Comparison of ENCODE assay signal across 17 cellular contexts in the genomic region with DNA sequence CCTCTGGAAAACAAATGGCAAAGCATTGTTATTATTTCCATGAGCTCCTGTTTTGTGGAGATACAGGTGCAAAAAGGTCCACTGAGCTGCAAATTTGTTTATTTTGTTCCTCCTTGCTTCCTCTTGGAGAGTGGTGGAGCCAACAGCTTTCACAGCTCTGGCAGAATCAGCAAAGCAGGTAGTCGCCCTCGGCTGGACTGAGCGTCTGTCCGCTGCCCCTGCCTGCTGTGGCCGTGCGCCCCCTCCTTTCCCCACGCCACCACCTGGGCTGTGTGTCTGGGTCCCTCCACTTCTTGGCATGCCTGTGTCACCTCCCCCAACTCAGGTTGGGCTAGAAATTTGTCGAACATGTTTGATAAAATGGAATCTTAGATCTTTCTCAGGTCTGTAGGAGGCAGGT.
DNase-seq lines count a peak whose midpoint lies in the region; ATAC-seq and TF ChIP-seq lines count a peak whose summit lies in the region.
"Had no signal": no experiment of that assay in that cellular context is flagged by ENCODE, and none has a peak within 500 bp of the region (broad histone marks: within the 10 kb centered on the region; RNA-seq: fewer than 3 reads in every experiment).

No MANE protein-coding gene starts in this region.

- H3K27me3 ChIP-seq in BLaER1 (no peaks in the 10 kb centered on the region), H9 (ENCODE audit: insufficient read depth, low read length) (no peaks in the 10 kb centered on the region), right cardiac atrium (ENCODE audit: control insufficient read depth, insufficient read depth) (no peaks in the 10 kb centered on the region), smooth muscle cell (ENCODE audit: low read depth) (no peaks in the 10 kb centered on the region)

- no peak overlapping the region for H3T11ph ChIP-seq in H9 (ENCODE audit: low read length)

- no peak overlapping the region for H2BK5ac ChIP-seq in H9 (ENCODE audit: insufficient read length, low read length)

- H3K56ac ChIP-seq in H9 (ENCODE audit: insufficient read length, low read depth, low read length): no peak overlapping the region

- no peak overlapping the region for H2BK12ac ChIP-seq in H9 (ENCODE audit: insufficient read length, low read depth, low read length)

- no peaks in the 10 kb centered on the region for H3K27me3 Mint-ChIP-seq in H9 (ENCODE audit: low read depth)
- H3K27me3 Mint-ChIP-seq: CD4-positive, alpha-beta T cell had no signal

- no peaks in the 10 kb centered on the region for H3F3A ChIP-seq in smooth muscle cell (ENCODE audit: low read depth)

- H4K20me1 ChIP-seq in BLaER1 (0 out of 2 replicates have a peak, but pooled peaks cover 19% of the 10 kb centered on the region), H9 (ENCODE audit: control insufficient read depth, insufficient read depth, insufficient read length) (no peaks in the 10 kb centered on the region), smooth muscle cell (ENCODE audit: low read depth) (peaks cover 91% of the 10 kb centered on the region)

- H3K23ac ChIP-seq in H9 (ENCODE audit: insufficient read length, low read depth, low read length): no peak overlapping the region

- no peak overlapping the region for H3K18ac ChIP-seq in H9 (ENCODE audit: insufficient read length, low read depth, low read length)

- no peak overlapping the region for H3K4ac ChIP-seq in H9 (ENCODE audit: low read depth, low read length)

- peak; percentile 13 for DNase-seq in Right ventricle myocardium inferior (ENCODE audit: missing footprints)
- no peak for DNase-seq in cardiac septum (ENCODE audit: low spot score)
- no peak for DNase-seq in H9
- DNase-seq in right cardiac atrium: peak in 1 of 3 donors; percentile 37
- DNase-seq in smooth muscle cell (lab: John Stamatoyannopoulos, UW; ENCODE audit: unreplicated experiment): no peak
- DNase-seq: Caco-2; CD4-positive, alpha-beta T cell; DMS79 treated with DMSO at 0.1 percent for 48 hours; GF-D8; GOT3; IMR-90 had no signal

- H4K5ac ChIP-seq in H9 (ENCODE audit: insufficient read length, low read depth, low read length): no peak overlapping the region

- no peaks in the 10 kb centered on the region for H3K23me2 ChIP-seq in H9 (ENCODE audit: insufficient read length, low read depth, low read length, poor library complexity, severe bottlenecking)

- no peaks in the 10 kb centered on the region for H3K9me3 Mint-ChIP-seq in H9
- H3K9me3 Mint-ChIP-seq: CD4-positive, alpha-beta T cell had no signal

- H3K4me2 ChIP-seq in BLaER1: peak overlapping the region; percentile 80; the same call in 1 of the 2 replicates
- H3K4me2 ChIP-seq in H9 (ENCODE audit: insufficient read depth, insufficient read length, low read length): no peak overlapping the region
- H3K4me2 ChIP-seq in smooth muscle cell: no peak overlapping the region

- H3K4me3 Mint-ChIP-seq in H9: no peak overlapping the region
- H3K4me3 Mint-ChIP-seq: B cell; CD4-positive, alpha-beta T cell had no signal

- H3K36me3 ChIP-seq in BLaER1 (no peaks in the 10 kb centered on the region; the same call in 1 of the 2 replicates), smooth muscle cell (ENCODE audit: low read depth) (no peaks in the 10 kb centered on the region)
- H3K36me3 ChIP-seq: HAP-1 had no signal

- H3K4me3 ChIP-seq in BLaER1: no peak overlapping the region
- H3K4me3 ChIP-seq in right cardiac atrium (ENCODE audit: low read length): no peak overlapping the region
- no peak overlapping the region for H3K4me3 ChIP-seq in smooth muscle cell
- H3K4me3 ChIP-seq: HAP-1, K562 had no signal

- no peaks in the 10 kb centered on the region for H3K79me2 ChIP-seq in H9 (ENCODE audit: insufficient read depth, low read length)
- H3K79me2 ChIP-seq in smooth muscle cell (ENCODE audit: low read depth): no peaks in the 10 kb centered on the region

- H3K27ac ChIP-seq in BLaER1 (no peak overlapping the region), H9 (ENCODE audit: insufficient read length, low read depth, low read length) (no peak overlapping the region), right cardiac atrium (ENCODE audit: low read length) (peak overlapping the region; percentile 82), smooth muscle cell (ENCODE audit: low read depth) (no peak overlapping the region)
- H3K27ac ChIP-seq: C4-2B had no signal

- H3K14ac ChIP-seq in H9 (ENCODE audit: insufficient read depth, low read length): peak overlapping the region; percentile 14; the same call in 1 of the 2 replicates

- H2BK120ac ChIP-seq in H9 (ENCODE audit: low read depth, low read length, poor library complexity, severe bottlenecking): no peak overlapping the region

- WGBS in H9 (ENCODE audit: extremely low coverage, insufficient read length, low lambda C conversion rate): no CpG with 5 or more reads among the region's 8 CpGs
- WGBS in right cardiac atrium: 91% methylated on average over 8 of the region's 8 CpGs
- WGBS in smooth muscle cell (ENCODE audit: low lambda C conversion rate): 98% methylated on average over 8 of the region's 8 CpGs

- H3K4me1 Mint-ChIP-seq in H9: peaks cover 0 to 19% of the 10 kb centered on the region in 2 experiments; a peak in 2 of 4 replicates
- H3K4me1 Mint-ChIP-seq: B cell had no signal

- ATAC-seq in Right ventricle myocardium inferior (no peak), right cardiac atrium (no peak), HG02970 (IDR thresholded peaks at IDR 0.05; ENCODE audit: low FRiP score, unreplicated experiment) (no peak)
- ATAC-seq: K562 had no signal

- intact Hi-C loops in Right ventricle myocardium inferior (cut with DNase I) (no loop called here), cardiac septum (cut with DNase I) (no loop called here), right cardiac atrium (cut with DNase I) (no loop called here)

- H3K9ac ChIP-seq in BLaER1: no peak overlapping the region
- H3K9ac ChIP-seq in H9 (ENCODE audit: extremely low read depth, insufficient read length, low read length): no peak overlapping the region
- no peak overlapping the region for H3K9ac ChIP-seq in smooth muscle cell (ENCODE audit: low read depth)

- no peak overlapping the region for H2BK15ac ChIP-seq in H9 (ENCODE audit: low read depth, low read length)

- H3K9me3 ChIP-seq in BLaER1: no peaks in the 10 kb centered on the region
- H3K9me3 ChIP-seq in H9 (ENCODE audit: control insufficient read depth, low read depth, low read length): no peaks in the 10 kb centered on the region
- no peaks in the 10 kb centered on the region for H3K9me3 ChIP-seq in right cardiac atrium (ENCODE audit: control insufficient read depth, low read length)
- no peaks in the 10 kb centered on the region for H3K9me3 ChIP-seq in smooth muscle cell (replicated peaks; ENCODE audit: low read depth)
- H3K9me3 ChIP-seq: Caco-2, HAP-1 had no signal

- no peak overlapping the region for H4K8ac ChIP-seq in H9 (replicated peaks; ENCODE audit: insufficient read length, low read depth, low read length)

- no peak overlapping the region for H4K91ac ChIP-seq in H9 (ENCODE audit: insufficient read length, low read depth, low read length)

- no peaks in the 10 kb centered on the region for H3K79me1 ChIP-seq in H9 (ENCODE audit: insufficient read depth, low read depth, low read length, poor library complexity, severe bottlenecking)

- H2AK5ac ChIP-seq in H9 (ENCODE audit: insufficient read length, low read length): no peak overlapping the region

- no peak overlapping the region for H3K27ac Mint-ChIP-seq in H9
- H3K27ac Mint-ChIP-seq: B cell; CD4-positive, alpha-beta T cell had no signal

- no peaks in the 10 kb centered on the region; a peak in 1 of 7 replicates for H3K36me3 Mint-ChIP-seq in H9 (ENCODE audit: insufficient read depth in 1 of 3, low read depth in 3 of 3)

- no peak overlapping the region for H2BK20ac ChIP-seq in H9 (ENCODE audit: low read depth, low read length, poor library complexity, severe bottlenecking)

- TF ChIP-seq CTCF in H9 (conservative IDR thresholded peaks at IDR 0.05) (no peak), smooth muscle cell (IDR thresholded peaks at IDR 0.05; ENCODE audit: borderline replicate concordance, insufficient read depth, poor library complexity, severe bottlenecking) (no peak)

- H2AFZ ChIP-seq in H9 (ENCODE audit: low read length): no peak overlapping the region
- H2AFZ ChIP-seq in smooth muscle cell (ENCODE audit: low read depth): no peak overlapping the region

- peaks cover 48% of the 10 kb centered on the region for H3K4me1 ChIP-seq in BLaER1
- no peaks in the 10 kb centered on the region for H3K4me1 ChIP-seq in H9 (ENCODE audit: insufficient read depth, low read length)
- H3K4me1 ChIP-seq in right cardiac atrium (ENCODE audit: control insufficient read depth, insufficient read depth, low read length): peaks cover 18% of the 10 kb centered on the region
- H3K4me1 ChIP-seq in smooth muscle cell (ENCODE audit: low read depth): no peaks in the 10 kb centered on the region
- H3K4me1 ChIP-seq: Caco-2, HAP-1 had no signal
